Comparison of ENCODE assay signal across 38 cellular contexts in genomic region chr12:62014330-62014729, GRCh38.
"Had no signal": no experiment of that assay in that cellular context is flagged by ENCODE, and none has a peak within 500 bp of the region (broad histone marks: within the 10 kb centered on the region; RNA-seq: fewer than 3 reads in every experiment).

No MANE protein-coding gene starts in this region.

- H3K4me1 ChIP-seq: ascending aorta had no signal

- H3K27me3 ChIP-seq: ascending aorta, cardiac muscle cell had no signal

- H3K36me3 ChIP-seq: ascending aorta, cardiac muscle cell had no signal

- H3K36me3 Mint-ChIP-seq: activated CD8-positive, alpha-beta memory T cell treated with anti-CD3 and anti-CD28 coated beads, Interleukin-2, amount 10 ng/mL, durations not matched to agents 7 days and 5 days; activated naive CD4-positive, alpha-beta T cell treated with anti-CD3 and anti-CD28 coated beads, Interleukin-2, amount 10 ng/mL, durations not matched to agents 7 days and 5 days; activated naive CD4-positive, alpha-beta T cell treated with anti-CD3 and anti-CD28 coated beads, Interleukin-2, amount 50 U/mL, for 24 hours; activated naive CD8-positive, alpha-beta T cell; activated naive CD8-positive, alpha-beta T cell treated with anti-CD3 and anti-CD28 coated beads, Interleukin-2, amount 10 ng/mL, durations not matched to agents 7 days and 5 days; brain had no signal

- H3K9me3 ChIP-seq: ascending aorta had no signal

- H3K4me3 Mint-ChIP-seq: activated CD4-positive, alpha-beta memory T cell treated with anti-CD3 and anti-CD28 coated beads, Interleukin-2, amount 10 ng/mL, durations not matched to agents 7 days and 5 days; activated CD4-positive, alpha-beta T cell treated with anti-CD3 and anti-CD28 coated beads for 36 hours; activated CD4-positive, alpha-beta T cell treated with anti-CD3 and anti-CD28 coated beads, Interleukin-2, amount 10 ng/mL, durations not matched to agents 7 days and 5 days; activated CD8-positive, alpha-beta memory T cell treated with anti-CD3 and anti-CD28 coated beads, Interleukin-2, amount 10 ng/mL, durations not matched to agents 7 days and 5 days; activated CD8-positive, alpha-beta T cell treated with anti-CD3 and anti-CD28 coated beads, Interleukin-2, amount 10 ng/mL, durations not matched to agents 7 days and 5 days; activated naive CD4-positive, alpha-beta T cell treated with anti-CD3 and anti-CD28 coated beads, Interleukin-2, amount 10 ng/mL, durations not matched to agents 7 days and 5 days; activated naive CD4-positive, alpha-beta T cell treated with anti-CD3 and anti-CD28 coated beads, Interleukin-2, amount 50 U/mL, for 24 hours; activated naive CD8-positive, alpha-beta T cell; activated naive CD8-positive, alpha-beta T cell treated with anti-CD3 and anti-CD28 coated beads, Interleukin-2, amount 10 ng/mL, durations not matched to agents 7 days and 5 days; activated naive CD8-positive, alpha-beta T cell treated with anti-CD3 and anti-CD28 coated beads, Interleukin-2, amount 50 U/mL, for 24 hours; activated T-cell treated with anti-CD3 and anti-CD28 coated beads, Interleukin-2, amount 50 U/mL, for 24 hours; brain; central memory CD8-positive, alpha-beta T cell; T-helper 1 cell treated with Interleukin-12 subunit alpha and Interleukin-12 subunit beta and Interleukin-4 antibody, amounts not matched to agents 30 μg/mL and 1 μg/mL, for 36 hours; T-helper 2 cell treated with Interferon-gamma antibody and Interleukin-4, amounts not matched to agents 5 μg/mL and 100 μg/mL, for 36 hours had no signal

- DNase-seq: activated CD4-positive, alpha-beta memory T cell treated with anti-CD3 and anti-CD28 coated beads, Interleukin-2, amount 10 ng/mL, durations not matched to agents 7 days and 5 days; activated CD4-positive, alpha-beta T cell treated with anti-CD3 and anti-CD28 coated beads for 1 hour; activated CD4-positive, alpha-beta T cell treated with anti-CD3 and anti-CD28 coated beads for 36 hours; activated CD4-positive, alpha-beta T cell treated with anti-CD3 and anti-CD28 coated beads for 48 hours; activated CD4-positive, alpha-beta T cell treated with anti-CD3 and anti-CD28 coated beads, Interleukin-2, amount 10 ng/mL, durations not matched to agents 7 days and 5 days; activated CD4-positive, alpha-beta T cell treated with anti-CD3 and anti-CD28 coated beads, Interleukin-2, amount 50 U/mL, for 48 hours; activated CD4-positive, CD25-positive, alpha-beta regulatory T cell; activated CD8-positive, alpha-beta memory T cell treated with anti-CD3 and anti-CD28 coated beads for 24 hours; activated CD8-positive, alpha-beta memory T cell treated with anti-CD3 and anti-CD28 coated beads, Interleukin-2, amount 10 ng/mL, durations not matched to agents 7 days and 5 days; activated CD8-positive, alpha-beta memory T cell treated with anti-CD3 and anti-CD28 coated beads, Interleukin-2, amount 50 U/mL, for 48 hours; activated CD8-positive, alpha-beta T cell treated with anti-CD3 and anti-CD28 coated beads, Interleukin-2, amount 10 ng/mL, durations not matched to agents 7 days and 5 days; activated effector memory CD4-positive, alpha-beta T cell treated with Interleukin-2 at 50 U/mL for 16 hours; activated gamma-delta T cell; activated naive CD4-positive, alpha-beta T cell treated with anti-CD3 and anti-CD28 coated beads, Interleukin-2, amount 10 ng/mL, durations not matched to agents 7 days and 5 days; activated naive CD4-positive, alpha-beta T cell treated with Interleukin-2 at 50 U/mL for 16 hours; activated naive CD8-positive, alpha-beta T cell treated with anti-CD3 and anti-CD28 coated beads, Interleukin-2, amount 10 ng/mL, durations not matched to agents 7 days and 5 days; activated naive CD8-positive, alpha-beta T cell treated with anti-CD3 and anti-CD28 coated beads, Interleukin-2, amount 50 U/mL, for 24 hours; activated T-cell treated with anti-CD3 and anti-CD28 coated beads, Interleukin-2, amount 50 U/mL, for 24 hours; activated T-cell treated with anti-CD3 and anti-CD28 coated beads, Interleukin-2, amount 50 U/mL, for 48 hours; amygdala; anterior cingulate cortex; caudate nucleus; cerebellar nuclear complex; T-helper 2 cell; T-helper 9 cell had no signal

- ATAC-seq: activated CD4-positive, alpha-beta T cell treated with anti-CD3 and anti-CD28 coated beads for 36 hours; activated CD4-positive, CD25-positive, alpha-beta regulatory T cell treated with anti-CD3 and anti-CD28 coated beads, Interleukin-2, amount 50 U/mL, for 24 hours; activated CD8-positive, alpha-beta memory T cell treated with anti-CD3 and anti-CD28 coated beads, Interleukin-2, amount 10 ng/mL, durations not matched to agents 7 days and 5 days; activated CD8-positive, alpha-beta T cell treated with anti-CD3 and anti-CD28 coated beads, Interleukin-2, amount 10 ng/mL, durations not matched to agents 7 days and 5 days; activated naive CD8-positive, alpha-beta T cell treated with anti-CD3 and anti-CD28 coated beads, Interleukin-2, amount 50 U/mL, for 24 hours had no signal

- H3K9me3 Mint-ChIP-seq: activated CD4-positive, alpha-beta memory T cell treated with anti-CD3 and anti-CD28 coated beads, Interleukin-2, amount 10 ng/mL, durations not matched to agents 7 days and 5 days; activated CD4-positive, alpha-beta T cell treated with anti-CD3 and anti-CD28 coated beads, Interleukin-2, amount 10 ng/mL, durations not matched to agents 7 days and 5 days; activated naive CD4-positive, alpha-beta T cell treated with anti-CD3 and anti-CD28 coated beads, Interleukin-2, amount 10 ng/mL, durations not matched to agents 7 days and 5 days; activated naive CD4-positive, alpha-beta T cell treated with anti-CD3 and anti-CD28 coated beads, Interleukin-2, amount 50 U/mL, for 24 hours; activated naive CD8-positive, alpha-beta T cell treated with anti-CD3 and anti-CD28 coated beads, Interleukin-2, amount 10 ng/mL, durations not matched to agents 7 days and 5 days; activated naive CD8-positive, alpha-beta T cell treated with anti-CD3 and anti-CD28 coated beads, Interleukin-2, amount 50 U/mL, for 24 hours; activated T-cell treated with anti-CD3 and anti-CD28 coated beads, Interleukin-2, amount 50 U/mL, for 24 hours; activated T-helper 2 cell treated with anti-CD3 and anti-CD28 coated beads, Interferon-gamma antibody, Interleukin-2, Interleukin-4, amounts not matched to agents 10 μg/mL and 5 μg/mL and 100 μg/mL, durations not matched to agents 14 hours and 24 hours and 36 hours; central memory CD8-positive, alpha-beta T cell; T-helper 1 cell treated with Interleukin-12 subunit alpha and Interleukin-12 subunit beta and Interleukin-4 antibody, amounts not matched to agents 30 μg/mL and 1 μg/mL, for 36 hours; T-helper 2 cell treated with Interferon-gamma antibody and Interleukin-4, amounts not matched to agents 5 μg/mL and 100 μg/mL, for 36 hours had no signal

- FAIRE-seq: bronchial epithelial cell, TTC549 had no signal

- H3K27ac Mint-ChIP-seq: activated CD4-positive, alpha-beta memory T cell treated with anti-CD3 and anti-CD28 coated beads, Interleukin-2, amount 10 ng/mL, durations not matched to agents 7 days and 5 days; activated CD4-positive, alpha-beta T cell treated with anti-CD3 and anti-CD28 coated beads for 36 hours; activated CD4-positive, alpha-beta T cell treated with anti-CD3 and anti-CD28 coated beads, Interleukin-2, amount 10 ng/mL, durations not matched to agents 7 days and 5 days; activated CD8-positive, alpha-beta memory T cell treated with anti-CD3 and anti-CD28 coated beads, Interleukin-2, amount 10 ng/mL, durations not matched to agents 7 days and 5 days; activated CD8-positive, alpha-beta T cell treated with anti-CD3 and anti-CD28 coated beads, Interleukin-2, amount 10 ng/mL, durations not matched to agents 7 days and 5 days; activated naive CD4-positive, alpha-beta T cell treated with anti-CD3 and anti-CD28 coated beads, Interleukin-2, amount 10 ng/mL, durations not matched to agents 7 days and 5 days; activated naive CD4-positive, alpha-beta T cell treated with anti-CD3 and anti-CD28 coated beads, Interleukin-2, amount 50 U/mL, for 24 hours; activated naive CD8-positive, alpha-beta T cell; activated naive CD8-positive, alpha-beta T cell treated with anti-CD3 and anti-CD28 coated beads, Interleukin-2, amount 10 ng/mL, durations not matched to agents 7 days and 5 days; activated naive CD8-positive, alpha-beta T cell treated with anti-CD3 and anti-CD28 coated beads, Interleukin-2, amount 50 U/mL, for 24 hours; activated T-cell treated with anti-CD3 and anti-CD28 coated beads, Interleukin-2, amount 50 U/mL, for 24 hours; activated T-helper 2 cell treated with anti-CD3 and anti-CD28 coated beads, Interferon-gamma antibody, Interleukin-2, Interleukin-4, amounts not matched to agents 10 μg/mL and 5 μg/mL and 100 μg/mL, durations not matched to agents 14 hours and 24 hours and 36 hours; brain; T-helper 1 cell treated with Interleukin-12 subunit alpha and Interleukin-12 subunit beta and Interleukin-4 antibody, amounts not matched to agents 30 μg/mL and 1 μg/mL, for 36 hours; T-helper 2 cell treated with Interferon-gamma antibody and Interleukin-4, amounts not matched to agents 5 μg/mL and 100 μg/mL, for 36 hours had no signal

- H3K4me1 Mint-ChIP-seq: activated CD4-positive, alpha-beta memory T cell treated with anti-CD3 and anti-CD28 coated beads, Interleukin-2, amount 10 ng/mL, durations not matched to agents 7 days and 5 days; activated CD4-positive, alpha-beta T cell treated with anti-CD3 and anti-CD28 coated beads for 36 hours; activated CD4-positive, alpha-beta T cell treated with anti-CD3 and anti-CD28 coated beads, Interleukin-2, amount 10 ng/mL, durations not matched to agents 7 days and 5 days; activated CD8-positive, alpha-beta memory T cell treated with anti-CD3 and anti-CD28 coated beads, Interleukin-2, amount 10 ng/mL, durations not matched to agents 7 days and 5 days; activated naive CD4-positive, alpha-beta T cell treated with anti-CD3 and anti-CD28 coated beads, Interleukin-2, amount 10 ng/mL, durations not matched to agents 7 days and 5 days; activated naive CD4-positive, alpha-beta T cell treated with anti-CD3 and anti-CD28 coated beads, Interleukin-2, amount 50 U/mL, for 24 hours; activated naive CD8-positive, alpha-beta T cell treated with anti-CD3 and anti-CD28 coated beads, Interleukin-2, amount 10 ng/mL, durations not matched to agents 7 days and 5 days; activated naive CD8-positive, alpha-beta T cell treated with anti-CD3 and anti-CD28 coated beads, Interleukin-2, amount 50 U/mL, for 24 hours; brain; central memory CD8-positive, alpha-beta T cell had no signal

- H3K27ac ChIP-seq: ascending aorta, cardiac muscle cell, VCaP had no signal

- H3K27me3 Mint-ChIP-seq: activated CD4-positive, alpha-beta T cell treated with anti-CD3 and anti-CD28 coated beads for 36 hours; activated CD8-positive, alpha-beta memory T cell treated with anti-CD3 and anti-CD28 coated beads, Interleukin-2, amount 10 ng/mL, durations not matched to agents 7 days and 5 days; activated naive CD4-positive, alpha-beta T cell treated with anti-CD3 and anti-CD28 coated beads, Interleukin-2, amount 10 ng/mL, durations not matched to agents 7 days and 5 days; activated naive CD4-positive, alpha-beta T cell treated with anti-CD3 and anti-CD28 coated beads, Interleukin-2, amount 50 U/mL, for 24 hours; activated naive CD8-positive, alpha-beta T cell treated with anti-CD3 and anti-CD28 coated beads, Interleukin-2, amount 10 ng/mL, durations not matched to agents 7 days and 5 days; activated T-cell treated with anti-CD3 and anti-CD28 coated beads, Interleukin-2, amount 50 U/mL, for 24 hours; brain; central memory CD8-positive, alpha-beta T cell had no signal

- H3K4me3 ChIP-seq: ascending aorta, cardiac muscle cell had no signal
